ENCODE assay signal across 13 cellular contexts in genomic region chr1:167717351-167717750, GRCh38. TPM values are rescaled to one million over a fixed set of nuclear protein-coding genes. Genes with fewer than 3 reads are reported as not detected.
DNase-seq lines count a peak whose midpoint lies in the region; ATAC-seq and TF ChIP-seq lines count a peak whose summit lies in the region.
"Had no signal": no experiment of that assay in that cellular context is flagged by ENCODE, and none has a peak within 500 bp of the region (broad histone marks: within the 10 kb centered on the region; RNA-seq: fewer than 3 reads in every experiment).

No MANE protein-coding gene starts in this region.

- CTCF ChIA-PET in GM10248 (lab: Yijun Ruan, JAX) = interaction anchor here (0.6 to 4.2 kb wide), 6 partner anchors 8 to 497 kb away, joined by 3 to 31 read pairs (median 4); no protein-coding TSS in a partner anchor

- no peak for TF ChIP-seq CTCF in AG10803 (conservative IDR thresholded peaks at IDR 0.05; ENCODE audit: low read length)
- no peak for TF ChIP-seq CTCF in GM10248 (IDR thresholded peaks at IDR 0.05; ENCODE audit: control extremely low read depth, extremely low read depth, low read depth, missing control alignments)

- no peaks in the 10 kb centered on the region for H3K36me3 ChIP-seq in mesenchymal stem cell (ENCODE audit: control insufficient read depth in 1 of 2, insufficient read depth in 2 of 2, low read depth in 1 of 2, low read length in 2 of 2)
- H3K36me3 ChIP-seq: pancreas had no signal

- no peaks in the 10 kb centered on the region for H3K27me3 Mint-ChIP-seq in activated T-helper 17 cell treated with anti-CD3 and anti-CD28 coated beads, Interleukin-2, amount 50 U/mL, for 72 hours

- H3K14ac ChIP-seq in mesenchymal stem cell (ENCODE audit: low read length in 2 of 2) = no peak overlapping the region

- H3K4me3 ChIP-seq in AG10803 (ENCODE audit: low read length) (no peak overlapping the region), mesenchymal stem cell (ENCODE audit: insufficient read depth in 1 of 2, low read depth in 1 of 2, low read length in 2 of 2) (no peak overlapping the region)
- H3K4me3 ChIP-seq: pancreas had no signal

- no peak overlapping the region for H2AK5ac ChIP-seq in mesenchymal stem cell (ENCODE audit: low read length, severe bottlenecking)

- H3K9me3 ChIP-seq in mesenchymal stem cell (ENCODE audit: control insufficient read depth, low read length) = no peaks in the 10 kb centered on the region
- H3K9me3 ChIP-seq: pancreas had no signal

- POLR2A ChIA-PET in GM10248 (lab: Yijun Ruan, JAX) = interaction anchor here (0.6 kb wide), 1 partner anchor 164 kb away, joined by 4 read pairs; the partner anchor contains the start of gene CREG1

- H3K27ac ChIP-seq in mesenchymal stem cell (ENCODE audit: low read length, poor library complexity, severe bottlenecking) = no peak overlapping the region
- H3K27ac ChIP-seq: pancreas had no signal

- H3K4me3 Mint-ChIP-seq in activated T-helper 17 cell treated with anti-CD3 and anti-CD28 coated beads, Interleukin-2, amount 50 U/mL, for 72 hours = peak overlapping the region; percentile 84

- peaks cover 7% of the 10 kb centered on the region for H3K4me1 ChIP-seq in mesenchymal stem cell (ENCODE audit: control insufficient read depth, insufficient read depth, low read depth, low read length)
- H3K4me1 ChIP-seq: pancreas had no signal

- H3K4me1 Mint-ChIP-seq in activated T-helper 17 cell treated with anti-CD3 and anti-CD28 coated beads, Interleukin-2, amount 50 U/mL, for 72 hours = peaks cover 32% of the 10 kb centered on the region

- H3K4ac ChIP-seq in mesenchymal stem cell (ENCODE audit: low read depth in 1 of 2, low read length in 2 of 2) = no peak overlapping the region

- peak; percentile 51 for DNase-seq in AG10803 (ENCODE audit: low read depth)
- peak; percentile 19 for DNase-seq in ELR (ENCODE audit: low read depth)
- peak; percentile 66 for DNase-seq in mesenchymal stem cell
- DNase-seq in T-helper 9 cell = no peak
- no peak for DNase-seq in amygdala (lab: John Stamatoyannopoulos, UW)
- no peak for DNase-seq in GM10248 (ENCODE audit: extremely low spot score)
- DNase-seq in mesenteric fat pad (ENCODE audit: low spot score) = no peak
- DNase-seq: C1 segment of cervical spinal cord, dorsolateral prefrontal cortex, left cardiac atrium, NCI-H1092, pancreas had no signal

- no peak overlapping the region for H2BK5ac ChIP-seq in mesenchymal stem cell (ENCODE audit: low read depth, low read length, poor library complexity, severe bottlenecking)

- H2AFZ ChIP-seq in mesenchymal stem cell (ENCODE audit: low read depth, low read length) = no peak overlapping the region

- no peak overlapping the region for H3K18ac ChIP-seq in mesenchymal stem cell (ENCODE audit: low read depth in 1 of 2, low read length in 2 of 2)

- H3K36me3 Mint-ChIP-seq in activated T-helper 17 cell treated with anti-CD3 and anti-CD28 coated beads, Interleukin-2, amount 50 U/mL, for 72 hours (ENCODE audit: low read depth) = peaks cover 17% of the 10 kb centered on the region

- no peak overlapping the region for H3K9ac ChIP-seq in mesenchymal stem cell (ENCODE audit: low read length)

- H4K91ac ChIP-seq in mesenchymal stem cell (ENCODE audit: low read length) = no peak overlapping the region

- H3K4me2 ChIP-seq in mesenchymal stem cell (ENCODE audit: low read length, poor library complexity, severe bottlenecking) = no peak overlapping the region

- H2BK120ac ChIP-seq in mesenchymal stem cell (ENCODE audit: low read depth, low read length) = no peak overlapping the region

- no peak overlapping the region for H4K8ac ChIP-seq in mesenchymal stem cell (ENCODE audit: low read length)

- peak overlapping the region; percentile 96 for H3K27ac Mint-ChIP-seq in activated T-helper 17 cell treated with anti-CD3 and anti-CD28 coated beads, Interleukin-2, amount 50 U/mL, for 72 hours

- no peak for ATAC-seq in activated T-helper 17 cell treated with anti-CD3 and anti-CD28 coated beads, Interleukin-2, amount 50 U/mL, for 72 hours (replicated peaks)
- ATAC-seq: left cardiac atrium, pancreas had no signal

- WGBS in mesenchymal stem cell = 26% methylated on average over 3 of the region's 3 CpGs

- peaks cover 3% of the 10 kb centered on the region for H3K79me1 ChIP-seq in mesenchymal stem cell (replicated peaks; ENCODE audit: low read length, poor library complexity, severe bottlenecking)

- no peak overlapping the region for H2BK15ac ChIP-seq in mesenchymal stem cell (ENCODE audit: low read depth, poor library complexity, severe bottlenecking)

- H3K23ac ChIP-seq in mesenchymal stem cell (ENCODE audit: low read length in 2 of 2) = no peak overlapping the region

- no peaks in the 10 kb centered on the region for H3K9me3 Mint-ChIP-seq in activated T-helper 17 cell treated with anti-CD3 and anti-CD28 coated beads, Interleukin-2, amount 50 U/mL, for 72 hours

- no peak overlapping the region for H2BK12ac ChIP-seq in mesenchymal stem cell (ENCODE audit: low read length in 2 of 2)

- H3K27me3 ChIP-seq in mesenchymal stem cell (ENCODE audit: control insufficient read depth in 1 of 2, insufficient read depth in 1 of 2, low read length in 2 of 2) = no peaks in the 10 kb centered on the region
- H3K27me3 ChIP-seq: dorsolateral prefrontal cortex, pancreas had no signal

RNA-seq across cellular contexts. Expression of gene MPZL1, which starts 4.4 kb away (rescaled TPM):
- total RNA-seq in activated T-helper 17 cell treated with anti-CD3 and anti-CD28 coated beads, Interleukin-2, amount 50 U/mL, for 72 hours = 10 to 100 TPM; 24.4 to 27.0 TPM
- polyA plus RNA-seq in mesenchymal stem cell (2013, experiment 1 of 2) = 124 TPM
- 126 TPM for polyA plus RNA-seq in mesenchymal stem cell (2013, experiment 2 of 2)
- total RNA-seq in mesenteric fat pad = 132 TPM

Comparison
In these comparisons a context has a peak if more than half of its experiments do, and no peak if none do; other contexts are left out.
1. DNase-seq: peak in AG10803 (single experiment), ELR (single experiment) and mesenchymal stem cell (single experiment); none in T-helper 9 cell (single experiment), amygdala (0 of 56), GM10248 (single experiment) and mesenteric fat pad (single experiment).